ENCODE assay signal across 1 cellular context in the genomic region with DNA sequence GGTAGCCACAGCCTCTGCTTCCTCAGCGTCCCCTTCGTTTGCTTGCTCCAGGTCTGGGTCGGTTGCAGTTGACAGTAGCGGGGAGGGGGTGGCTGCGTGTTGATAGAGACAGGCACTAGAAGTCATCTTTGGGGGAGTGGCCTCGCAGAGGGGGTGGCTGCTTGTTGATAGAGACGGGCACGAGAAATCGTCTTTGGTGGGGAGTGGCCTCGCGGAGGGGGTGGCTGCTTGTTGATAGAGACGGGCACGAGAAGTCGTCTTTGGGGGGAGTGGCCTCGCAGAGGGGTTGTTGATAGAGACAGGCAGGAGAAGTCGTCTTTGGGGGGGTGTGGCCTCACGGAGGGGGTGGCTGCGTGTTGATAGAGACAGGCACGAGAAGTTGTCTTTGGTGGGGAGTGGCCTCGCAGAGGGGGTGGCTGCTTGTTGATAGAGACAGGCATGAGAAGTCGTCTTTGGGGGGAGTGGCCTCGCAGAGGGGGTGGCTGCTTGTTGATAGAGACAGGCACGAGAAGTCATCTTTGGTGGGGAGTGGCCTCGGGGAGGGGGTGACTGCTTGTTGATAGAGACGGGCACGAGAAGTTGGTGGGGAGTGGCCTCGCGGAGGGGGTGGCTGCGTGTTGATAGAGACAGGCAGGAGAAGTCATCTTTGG.
A peak's percentile ranks its signal among the peaks of the same experiment; 100 is the strongest.
TF ChIP-seq lines count a peak whose summit lies in the region.

No MANE protein-coding gene starts in this region.

TF ChIP-seq in IMR-90, 13 proteins besides CTCF, POLR2A, EP300 and RAD21:
- TF ChIP-seq ELK1 (IDR thresholded peaks at IDR 0.05; ENCODE audit: borderline replicate concordance, low read depth, low read length) (no peak), BHLHE40 (IDR thresholded peaks at IDR 0.05; ENCODE audit: low read depth, low read length) (peak; percentile 56; the same call in 1 of the 2 replicates), MAZ (IDR thresholded peaks at IDR 0.05; ENCODE audit: borderline replicate concordance, low read depth, low read length) (peak; percentile 46; the same call in 1 of the 2 replicates), MXI1 (IDR thresholded peaks at IDR 0.05; ENCODE audit: borderline replicate concordance, low read depth, low read length) (0 out of 2 replicates have a peak, but pooled peaks have one; percentile 0)
TF ChIP-seq in IMR-90: peak in this region for 3.
